In genomic region chr1:173148971-173149370, GRCh38 we compare ENCODE assay signal across 20 cellular contexts.
DNase-seq lines count a peak whose midpoint lies in the region; ATAC-seq, FAIRE-seq and TF ChIP-seq lines count a peak whose summit lies in the region.
"Had no signal": no experiment of that assay in that cellular context is flagged by ENCODE, and none has a peak within 500 bp of the region (broad histone marks: within the 10 kb centered on the region; RNA-seq: fewer than 3 reads in every experiment).

No MANE protein-coding gene starts in this region.

- ATAC-seq in stimulated activated naive CD8-positive, alpha-beta T cell treated with anti-CD3 and anti-CD28 coated beads, Interleukin-15, Interleukin-2, amounts not matched to agents 100 U/mL and 50 U/mL, for 24 hours, result peak; percentile 40
- no peak for ATAC-seq in stimulated activated naive CD8-positive, alpha-beta T cell treated with anti-CD3 and anti-CD28 coated beads, Interleukin-15, amount 100 ng/mL, for 72 hours
- ATAC-seq in HG03432 (IDR thresholded peaks at IDR 0.05; ENCODE audit: unreplicated experiment) (no peak), HG02870 (IDR thresholded peaks at IDR 0.05; ENCODE audit: unreplicated experiment) (no peak)

- no peak for FAIRE-seq in H54 (lab: Jason Lieb, UNC)
- FAIRE-seq: GM12892, GM18507 had no signal

- CTCF ChIA-PET in HEK293T (lab: Yijun Ruan, JAX), result no interaction called here

- TF ChIP-seq POLR2A in H54 (IDR thresholded peaks at IDR 0.05; ENCODE audit: low read depth, low read length), result no peak

- peaks cover 7% of the 10 kb centered on the region for H3K4me1 Mint-ChIP-seq in stimulated activated naive CD8-positive, alpha-beta T cell treated with anti-CD3 and anti-CD28 coated beads, Interleukin-15, amount 100 ng/mL, for 72 hours
- H3K4me1 Mint-ChIP-seq: H9 had no signal

- no peak for TF ChIP-seq CTCF in fibroblast of mammary gland (conservative IDR thresholded peaks at IDR 0.05; ENCODE audit: control insufficient read depth, insufficient read depth, low read depth, low read length)

- H3K27me3 Mint-ChIP-seq in stimulated activated naive CD8-positive, alpha-beta T cell treated with anti-CD3 and anti-CD28 coated beads, Interleukin-15, amount 100 ng/mL, for 72 hours, result peaks cover 20% of the 10 kb centered on the region

- POLR2A ChIA-PET in HEK293T (lab: Yijun Ruan, JAX), result no interaction called here

- no peak for DNase-seq in stimulated activated naive CD8-positive, alpha-beta T cell treated with anti-CD3 and anti-CD28 coated beads, Interleukin-15, Interleukin-2, amounts not matched to agents 100 U/mL and 50 U/mL, for 24 hours
- no peak for DNase-seq in stimulated activated naive CD8-positive, alpha-beta T cell treated with anti-CD3 and anti-CD28 coated beads, Interleukin-15, amount 100 ng/mL, for 72 hours
- DNase-seq in amniotic epithelial cell (ENCODE audit: low read depth) (peak; percentile 24), fibroblast of mammary gland (ENCODE audit: low read depth) (peak; percentile 47), H54 (ENCODE audit: insufficient read length, low spot score) (no peak), HEK293T (ENCODE audit: extremely low spot score) (no peak)
- DNase-seq: 8988T; CD4-positive, alpha-beta memory T cell; DMS153; DMS79; GDM1; GOT3; H9 had no signal

- H3K27ac Mint-ChIP-seq in stimulated activated naive CD8-positive, alpha-beta T cell treated with anti-CD3 and anti-CD28 coated beads, Interleukin-15, amount 100 ng/mL, for 72 hours, result no peak overlapping the region
- H3K27ac Mint-ChIP-seq: CD4-positive, alpha-beta memory T cell; H9; IgD-negative memory B cell had no signal

- no peak overlapping the region for H3K4me3 Mint-ChIP-seq in stimulated activated naive CD8-positive, alpha-beta T cell treated with anti-CD3 and anti-CD28 coated beads, Interleukin-15, amount 100 ng/mL, for 72 hours
- H3K4me3 Mint-ChIP-seq: CD14-positive monocyte; CD4-positive, alpha-beta memory T cell; H9; IgD-negative memory B cell had no signal

- H3K9me3 Mint-ChIP-seq in stimulated activated naive CD8-positive, alpha-beta T cell treated with anti-CD3 and anti-CD28 coated beads, Interleukin-15, amount 100 ng/mL, for 72 hours, result peaks cover 40 to 51% of the 10 kb centered on the region in 2 donors

- H3K4me3 ChIP-seq in fibroblast of mammary gland (ENCODE audit: control insufficient read depth, low read depth, low read length), result no peak overlapping the region
- H3K4me3 ChIP-seq: BLaER1 had no signal

TF ChIP-seq in HEK293T, 16 proteins besides CTCF, POLR2A, EP300 and RAD21:
- no peak for TF ChIP-seq BHLHE40 (IDR thresholded peaks at IDR 0.05; ENCODE audit: borderline replicate concordance)
- no peak for TF ChIP-seq PKNOX1 (IDR thresholded peaks at IDR 0.05)
- TF ChIP-seq LEF1 (IDR thresholded peaks at IDR 0.05; ENCODE audit: borderline replicate concordance), result no peak
- no peak for TF ChIP-seq CTBP1 (IDR thresholded peaks at IDR 0.05; ENCODE audit: borderline replicate concordance)
- TF ChIP-seq ZNF384 (IDR thresholded peaks at IDR 0.05), result no peak
- no peak for TF ChIP-seq SP1 (IDR thresholded peaks at IDR 0.05)
- no peak for TF ChIP-seq NFRKB (IDR thresholded peaks at IDR 0.05)
- no peak for TF ChIP-seq FOXA1 (IDR thresholded peaks at IDR 0.05)
- TF ChIP-seq ELF4 (IDR thresholded peaks at IDR 0.05), result no peak
- no peak for TF ChIP-seq ARNT (IDR thresholded peaks at IDR 0.05)
- TF ChIP-seq TARDBP (IDR thresholded peaks at IDR 0.05), result no peak
- TF ChIP-seq FOXK2 (IDR thresholded peaks at IDR 0.05), result no peak
- no peak for TF ChIP-seq L3MBTL2 (conservative IDR thresholded peaks at IDR 0.05)
- TF ChIP-seq HDGF (IDR thresholded peaks at IDR 0.05; ENCODE audit: borderline replicate concordance), result no peak
- TF ChIP-seq SUZ12 (IDR thresholded peaks at IDR 0.05), result no peak
- no peak for TF ChIP-seq FOXM1 (IDR thresholded peaks at IDR 0.05; ENCODE audit: borderline replicate concordance)

Comparison
In these comparisons a context has a peak if more than half of its experiments do, and no peak if none do; other contexts are left out.
1. DNase-seq: peak in amniotic epithelial cell (single experiment) and fibroblast of mammary gland (single experiment); none in stimulated activated naive CD8-positive, alpha-beta T cell treated with anti-CD3 and anti-CD28 coated beads, Interleukin-15, Interleukin-2, amounts not matched to agents 100 U/mL and 50 U/mL, for 24 hours (single experiment), stimulated activated naive CD8-positive, alpha-beta T cell treated with anti-CD3 and anti-CD28 coated beads, Interleukin-15, amount 100 ng/mL, for 72 hours (0 of 2), H54 (single experiment) and HEK293T (single experiment).